13 cellular contexts compared by ENCODE assay signal in the genomic region with DNA sequence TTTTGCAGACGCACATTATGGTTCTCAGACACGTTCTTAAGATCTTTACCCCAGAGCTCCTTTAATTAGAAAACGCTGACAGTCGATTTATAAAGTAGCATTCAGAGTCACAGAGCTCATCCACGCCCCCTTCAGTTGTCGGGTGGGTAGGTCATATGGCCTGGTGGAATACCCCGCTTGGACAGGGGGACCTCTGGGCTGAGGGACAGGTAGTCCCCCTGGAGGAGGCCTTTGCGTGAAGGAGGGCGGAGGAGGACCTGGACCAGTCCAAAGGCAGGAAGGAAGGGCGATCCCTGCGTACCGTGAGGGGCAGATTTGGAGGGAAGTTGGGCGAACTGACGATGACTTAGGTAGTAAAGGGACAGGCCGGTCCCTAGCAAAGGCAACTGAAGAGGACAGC. TPM values are rescaled to one million over a fixed set of nuclear protein-coding genes. Genes with fewer than 3 reads are reported as not detected.
DNase-seq lines count a peak whose midpoint lies in the region; ATAC-seq, FAIRE-seq and TF ChIP-seq lines count a peak whose summit lies in the region.
"Had no signal": no experiment of that assay in that cellular context is flagged by ENCODE, and none has a peak within 500 bp of the region (broad histone marks: within the 10 kb centered on the region; RNA-seq: fewer than 3 reads in every experiment).

No MANE protein-coding gene starts in this region.

- peaks cover 13% of the 10 kb centered on the region for H3K4me1 Mint-ChIP-seq in glutamatergic neuron (ENCODE audit: low read depth, unreplicated experiment)
- H3K4me1 Mint-ChIP-seq in neural progenitor cell: peaks cover 14% of the 10 kb centered on the region

- H3K27ac ChIP-seq in adrenal gland (peak overlapping the region in 3 of 5 donors; percentile 7 to 55 (median 33)), neural progenitor cell (no peak overlapping the region), gastrocnemius medialis (no peak overlapping the region), substantia nigra (ENCODE audit: low read depth, low read length, poor library complexity, severe bottlenecking) (no peak overlapping the region)
- H3K27ac ChIP-seq: C4-2B had no signal

- H3K4me3 Mint-ChIP-seq in glutamatergic neuron (ENCODE audit: unreplicated experiment) (peak overlapping the region; percentile 74), neural progenitor cell (peak overlapping the region; percentile 6)
- H3K4me3 Mint-ChIP-seq: activated naive CD8-positive, alpha-beta T cell treated with anti-CD3 and anti-CD28 coated beads, Interleukin-2, amount 10 ng/mL, durations not matched to agents 7 days and 5 days had no signal

- H3K27me3 ChIP-seq in adrenal gland (no peaks in the 10 kb centered on the region), neural progenitor cell (peaks cover 13% of the 10 kb centered on the region), gastrocnemius medialis (peaks cover 3 to 17% (median 16%) of the 10 kb centered on the region in 3 donors)

- H3K27ac Mint-ChIP-seq in glutamatergic neuron (ENCODE audit: unreplicated experiment) (peak overlapping the region; percentile 48), neural progenitor cell (no peak overlapping the region)
- H3K27ac Mint-ChIP-seq: activated naive CD8-positive, alpha-beta T cell treated with anti-CD3 and anti-CD28 coated beads, Interleukin-2, amount 10 ng/mL, durations not matched to agents 7 days and 5 days had no signal

- ATAC-seq in gastrocnemius medialis: no peak
- no peak for ATAC-seq in HG02759 (IDR thresholded peaks at IDR 0.05; ENCODE audit: unreplicated experiment)

- intact Hi-C loops in adrenal gland (cut with DNase I): loop anchor here (5.0 to 10.0 kb wide), 2 partner anchors 35 to 117 kb away; no protein-coding TSS in a partner anchor
- intact Hi-C loops in gastrocnemius medialis (cut with DNase I; ENCODE audit: low total_unique reads): no loop called here

- WGBS in adrenal gland, 4 donors: 84 to 88% (median 84%) methylated on average over 15 of the region's 15 CpGs

- H3K36me3 Mint-ChIP-seq in glutamatergic neuron (ENCODE audit: unreplicated experiment): peaks cover 16% of the 10 kb centered on the region
- peaks cover 23% of the 10 kb centered on the region for H3K36me3 Mint-ChIP-seq in neural progenitor cell

- TF ChIP-seq POLR2A in GM12891 (IDR thresholded peaks at IDR 0.05; ENCODE audit: low read depth, low read length) (0 out of 2 replicates have a peak, but pooled peaks have one; percentile 4), adrenal gland (IDR thresholded peaks at IDR 0.05) (no peak), gastrocnemius medialis (IDR thresholded peaks at IDR 0.05) (no peak)

- H3K4me2 ChIP-seq in neural progenitor cell: peak overlapping the region; percentile 83

- H3K4me1 ChIP-seq in adrenal gland (replicated peaks in 1 of 2): peaks cover 18 to 19% of the 10 kb centered on the region in 2 donors
- peaks cover 7% of the 10 kb centered on the region for H3K4me1 ChIP-seq in neural progenitor cell
- H3K4me1 ChIP-seq in gastrocnemius medialis: peaks cover 0 to 15% of the 10 kb centered on the region in 2 donors

- no peak for DNase-seq in GM12891 (ENCODE audit: insufficient read length, low spot score)
- DNase-seq in adrenal gland: peak in 1 of 7 donors; percentile 27
- DNase-seq in glutamatergic neuron: no peak
- DNase-seq in neural progenitor cell (ENCODE audit: low spot score): peak; percentile 39
- no peak for DNase-seq in glomerular visceral epithelial cell (ENCODE audit: extremely low spot score)
- no peak for DNase-seq in gastrocnemius medialis
- no peak for DNase-seq in substantia nigra (lab: John Stamatoyannopoulos, UW)
- DNase-seq: activated CD8-positive, alpha-beta memory T cell treated with anti-CD3 and anti-CD28 coated beads for 24 hours; activated naive CD8-positive, alpha-beta T cell treated with anti-CD3 and anti-CD28 coated beads, Interleukin-2, amount 10 ng/mL, durations not matched to agents 7 days and 5 days; T1000 had no signal

- in situ Hi-C loops in gastrocnemius medialis (cut with MboI; ENCODE audit: low sequenced_read_pairs in 4 of 4): loop anchor here in 2 of 4 donors (10.0 to 25.0 kb wide), 2 partner anchors 107 to 135 kb away; a partner anchor contains a TSS

- H3K36me3 ChIP-seq in adrenal gland (replicated peaks in 1 of 2) (peaks cover 0 to 39% of the 10 kb centered on the region in 2 donors), neural progenitor cell (no peaks in the 10 kb centered on the region), gastrocnemius medialis (peaks cover 0 to 21% of the 10 kb centered on the region in 2 donors)

- no peak overlapping the region for H3K4me3 ChIP-seq in adrenal gland
- peak overlapping the region; percentile 53 for H3K4me3 ChIP-seq in neural progenitor cell
- no peak overlapping the region for H3K4me3 ChIP-seq in gastrocnemius medialis

- no peaks in the 10 kb centered on the region for H3K79me2 ChIP-seq in neural progenitor cell (ENCODE audit: low read depth)

- TF ChIP-seq CTCF in adrenal gland (IDR thresholded peaks at IDR 0.05) (no peak), glutamatergic neuron (IDR thresholded peaks at IDR 0.05; ENCODE audit: partially characterized antibody, unreplicated experiment) (no peak), neural progenitor cell (IDR thresholded peaks at IDR 0.05) (peak; percentile 23), gastrocnemius medialis (IDR thresholded peaks at IDR 0.05 in 4 of 5, conservative IDR thresholded peaks at IDR 0.05 in 1 of 5) (no peak)

- H3K9me3 Mint-ChIP-seq in glutamatergic neuron (ENCODE audit: unreplicated experiment) (peaks cover 11% of the 10 kb centered on the region), neural progenitor cell (peaks cover 15% of the 10 kb centered on the region)

- H3K9me3 ChIP-seq in adrenal gland (replicated peaks in 1 of 3) (no peaks in the 10 kb centered on the region), neural progenitor cell (ENCODE audit: low read depth) (no peaks in the 10 kb centered on the region), gastrocnemius medialis (no peaks in the 10 kb centered on the region)

- no peak overlapping the region for H2AFZ ChIP-seq in neural progenitor cell (replicated peaks)

- H4K20me1 ChIP-seq in neural progenitor cell (ENCODE audit: low read depth): peaks cover 5% of the 10 kb centered on the region

- FAIRE-seq in GM12891 (lab: Jason Lieb, UNC): no peak

- peaks cover 43% of the 10 kb centered on the region for H3F3A ChIP-seq in neural progenitor cell (ENCODE audit: low read depth)

- H3K9ac ChIP-seq in neural progenitor cell: no peak overlapping the region

- H3K27me3 Mint-ChIP-seq in glutamatergic neuron (ENCODE audit: unreplicated experiment) (peaks cover 5% of the 10 kb centered on the region), neural progenitor cell (ENCODE audit: insufficient read depth, low read depth) (peaks cover 13% of the 10 kb centered on the region)
- H3K27me3 Mint-ChIP-seq: activated naive CD8-positive, alpha-beta T cell treated with anti-CD3 and anti-CD28 coated beads, Interleukin-2, amount 10 ng/mL, durations not matched to agents 7 days and 5 days had no signal

TF ChIP-seq in GM12891, 5 proteins besides CTCF, POLR2A, EP300 and RAD21:
- no peak for TF ChIP-seq POLR2AphosphoS5 (IDR thresholded peaks at IDR 0.05; ENCODE audit: low read depth, low read length)
- TF ChIP-seq POU2F2 (IDR thresholded peaks at IDR 0.05; ENCODE audit: low read depth, low read length): no peak
- no peak for TF ChIP-seq PAX5 (IDR thresholded peaks at IDR 0.05; ENCODE audit: insufficient read depth, low read length, severe bottlenecking)
- no peak for TF ChIP-seq SPI1 (IDR thresholded peaks at IDR 0.05; ENCODE audit: low read depth, low read length)
- TF ChIP-seq TAF1 (IDR thresholded peaks at IDR 0.05; ENCODE audit: low read depth, low read length): no peak

RNA-seq across cellular contexts. Expression of a gene that starts 20.5 kb away (rescaled TPM):
- polyA plus RNA-seq in GM12891 (2012; ENCODE audit: low read depth, missing spikeins): 65.6 TPM
- total RNA-seq in adrenal gland: 100 to 1,000 TPM in 2 of 8 donors, 10 to 100 TPM in 6; 41.4 to 118 (median 68.8) TPM
- polyA plus RNA-seq in adrenal gland: 10 to 100 TPM; 30.2 to 96.2 (median 62.9) TPM
- total RNA-seq in glutamatergic neuron (ENCODE audit: unreplicated experiment): 73.6 TPM
- total RNA-seq in neural progenitor cell (ENCODE audit: low replicate concordance): 32.6 and 62.2 TPM in 2 replicates
- total RNA-seq in gastrocnemius medialis: 10 to 100 TPM; 10.2 to 18.2 (median 16.4) TPM

RNA-seq across cellular contexts. Expression of a gene that starts 29.5 kb away (rescaled TPM):
- polyA plus RNA-seq in GM12891 (2012; ENCODE audit: low read depth, missing spikeins): 1.4 TPM
- 1 to 10 TPM in 6 of 8 donors, not detected in 2; 1.2 to 2.5 (median 1.7) TPM for total RNA-seq in adrenal gland
- polyA plus RNA-seq in adrenal gland: 1 to 10 TPM in 2 of 3 donors, under 1 TPM in 1; 0.99 to 3.7 (median 1.7) TPM
- total RNA-seq in glutamatergic neuron (ENCODE audit: unreplicated experiment): 6.6 TPM
- 2.4 and 3.6 TPM in 2 replicates for total RNA-seq in neural progenitor cell (ENCODE audit: low replicate concordance)
- total RNA-seq in gastrocnemius medialis: under 1 TPM in 1 of 4 donors, not detected in 3; 0.76 TPM
- total RNA-seq: lung microvascular endothelial cell had no signal

RNA-seq across cellular contexts. Expression of a gene that starts 30.9 kb away (rescaled TPM):
- 5.6 TPM for polyA plus RNA-seq in GM12891 (2012; ENCODE audit: low read depth, missing spikeins)
- total RNA-seq in adrenal gland (10 to 100 TPM in 7 of 8 donors, 1 to 10 TPM in 1; 8.6 to 65.8 (median 20.7) TPM), glutamatergic neuron (ENCODE audit: unreplicated experiment) (179 TPM), neural progenitor cell (ENCODE audit: low replicate concordance) (4.8 and 10.4 TPM in 2 replicates), gastrocnemius medialis (100 to 1,000 TPM in 2 of 4 donors, 10 to 100 TPM in 2; 51.8 to 140 (median 101) TPM)
- polyA plus RNA-seq in adrenal gland: 10 to 100 TPM in 1 of 3 donors, 1 to 10 TPM in 2; 4.8 to 11.8 (median 7.4) TPM

RNA-seq across cellular contexts. Expression of a gene that starts 56.9 kb away (rescaled TPM):
- 5.3 TPM for polyA plus RNA-seq in GM12891 (2012; ENCODE audit: low read depth, missing spikeins)
- total RNA-seq in adrenal gland: 10 to 100 TPM in 7 of 8 donors, 1 to 10 TPM in 1; 7.5 to 34.1 (median 17.4) TPM
- 10 to 100 TPM in 1 of 3 donors, 1 to 10 TPM in 2; 4.3 to 19.7 (median 7.3) TPM for polyA plus RNA-seq in adrenal gland
- total RNA-seq in glutamatergic neuron (ENCODE audit: unreplicated experiment): 10.5 TPM
- 3.7 and 11.3 TPM in 2 replicates for total RNA-seq in neural progenitor cell (ENCODE audit: low replicate concordance)
- total RNA-seq in gastrocnemius medialis: 10 to 100 TPM; 14.8 to 32.5 (median 20.3) TPM

RNA-seq across cellular contexts. Expression of a gene that starts 59.9 kb away (rescaled TPM):
- 6.5 TPM for polyA plus RNA-seq in GM12891 (2012; ENCODE audit: low read depth, missing spikeins)
- total RNA-seq in adrenal gland: 10 to 100 TPM in 1 of 8 donors, 1 to 10 TPM in 7; 1.0 to 21.7 (median 2.8) TPM
- 10 to 100 TPM in 1 of 3 donors, 1 to 10 TPM in 1, under 1 TPM in 1; 0.95 to 11.1 (median 4.3) TPM for polyA plus RNA-seq in adrenal gland
- total RNA-seq in glutamatergic neuron (ENCODE audit: unreplicated experiment): not detected
- 2.3 and 5.4 TPM in 2 replicates for total RNA-seq in neural progenitor cell (ENCODE audit: low replicate concordance)
- total RNA-seq in gastrocnemius medialis: 1 to 10 TPM in 2 of 4 donors, under 1 TPM in 1, not detected in 1; 0.17 to 1.8 (median 1.6) TPM

Comparison
In these comparisons a context has a peak if more than half of its experiments do, and no peak if none do; other contexts are left out.
1. H3K27ac ChIP-seq: peak in adrenal gland (3 of 5); none in neural progenitor cell (single experiment), gastrocnemius medialis (0 of 4) and substantia nigra (single experiment).